14 cellular contexts compared by ENCODE assay signal in genomic region chr18:70421471-70421870, GRCh38.
A peak's percentile ranks its signal among the peaks of the same experiment; 100 is the strongest.
DNase-seq lines count a peak whose midpoint lies in the region; ATAC-seq and TF ChIP-seq lines count a peak whose summit lies in the region.
"Had no signal": no experiment of that assay in that cellular context is flagged by ENCODE, and none has a peak within 500 bp of the region (broad histone marks: within the 10 kb centered on the region; RNA-seq: fewer than 3 reads in every experiment).

No MANE protein-coding gene starts in this region.

- H3K4me1 Mint-ChIP-seq in CD14-positive monocyte, result peaks cover 46% of the 10 kb centered on the region
- peaks cover 58% of the 10 kb centered on the region for H3K4me1 Mint-ChIP-seq in dendritic cell treated with granulocyte-macrophage colony-stimulating factor and Interleukin-4, amounts not matched to agents 40 ng/mL and 50 ng/mL, for 4 days (ENCODE audit: low read depth)

- POLR2A ChIA-PET in Panc1 (lab: Charles Lee), result interaction anchor here (0.6 to 0.8 kb wide), 5 partner anchors 41 to 221 kb away, joined by 3 to 8 read pairs (median 4); no protein-coding TSS in a partner anchor

- no peak overlapping the region for H3K4ac ChIP-seq in mesenchymal stem cell (ENCODE audit: low read depth in 1 of 2, low read length in 2 of 2)

- peak overlapping the region in 1 of 2 experiments; percentile 21 for H2BK12ac ChIP-seq in mesenchymal stem cell (ENCODE audit: low read length in 2 of 2)

- H3K4me1 ChIP-seq in Panc1 (ENCODE audit: control insufficient read depth, insufficient read depth, low read length), result peaks cover 64% of the 10 kb centered on the region
- H3K4me1 ChIP-seq in mesenchymal stem cell (ENCODE audit: control insufficient read depth, insufficient read depth, low read depth, low read length), result peaks cover 4% of the 10 kb centered on the region
- H3K4me1 ChIP-seq in adrenal gland (replicated peaks in 1 of 2), result peaks cover 6 to 26% of the 10 kb centered on the region in 2 donors

- H4K91ac ChIP-seq in mesenchymal stem cell (ENCODE audit: low read length), result no peak overlapping the region

- H3K27ac ChIP-seq in Panc1 (ENCODE audit: low read length), result peak overlapping the region; percentile 100
- peak overlapping the region; percentile 17 for H3K27ac ChIP-seq in mesenchymal stem cell (ENCODE audit: low read length, poor library complexity, severe bottlenecking)
- peak overlapping the region in 2 of 5 donors; percentile 32 to 59 for H3K27ac ChIP-seq in adrenal gland

- no peak overlapping the region for H3K23ac ChIP-seq in mesenchymal stem cell (ENCODE audit: low read length in 2 of 2)

- H3K9me3 ChIP-seq in Panc1 (ENCODE audit: control insufficient read depth, insufficient read depth, low read depth, low read length) (no peaks in the 10 kb centered on the region), mesenchymal stem cell (ENCODE audit: control insufficient read depth, low read length) (peaks cover 9% of the 10 kb centered on the region), adrenal gland (replicated peaks in 1 of 3) (no peaks in the 10 kb centered on the region)
- H3K9me3 ChIP-seq: spleen had no signal

- no peak overlapping the region for H3K18ac ChIP-seq in mesenchymal stem cell (ENCODE audit: low read depth in 1 of 2, low read length in 2 of 2)

- TSS peak; percentile 92 for BruUV-seq in Panc1 (replicated peaks; lab: Mats Ljungman, UMichigan)

- 72% methylated on average over 5 of the region's 5 CpGs for WGBS in mesenchymal stem cell
- WGBS in adrenal gland, 4 donors, result 74 to 80% (median 78%) methylated on average over 5 of the region's 5 CpGs

- no peak for TF ChIP-seq POLR2A in adrenal gland (IDR thresholded peaks at IDR 0.05)

- in situ Hi-C loops in Panc1 (cut with HindIII; ENCODE audit: low pct_unique_long_range_greater_than_20kb, low sequenced_read_pairs), result no loop called here

- no peak overlapping the region for H3K4me3 Mint-ChIP-seq in CD14-positive monocyte
- H3K4me3 Mint-ChIP-seq in dendritic cell treated with granulocyte-macrophage colony-stimulating factor and Interleukin-4, amounts not matched to agents 40 ng/mL and 50 ng/mL, for 4 days, result no peak overlapping the region
- H3K4me3 Mint-ChIP-seq: activated CD4-positive, alpha-beta T cell treated with anti-CD3 and anti-CD28 coated beads, Interleukin-2, amount 10 ng/mL, durations not matched to agents 24 days and 14 days; H9; natural killer cell had no signal

- TF ChIP-seq CTCF in CD14-positive monocyte (IDR thresholded peaks at IDR 0.05), result no peak
- TF ChIP-seq CTCF in Panc1 (IDR thresholded peaks at IDR 0.05), result no peak
- TF ChIP-seq CTCF in adrenal gland (IDR thresholded peaks at IDR 0.05), result no peak

- no peak overlapping the region for H3K4me2 ChIP-seq in mesenchymal stem cell (ENCODE audit: low read length, poor library complexity, severe bottlenecking)

- H3K27me3 ChIP-seq in Panc1 (ENCODE audit: control insufficient read depth, insufficient read depth, low read length), result no peaks in the 10 kb centered on the region
- no peaks in the 10 kb centered on the region for H3K27me3 ChIP-seq in mesenchymal stem cell (ENCODE audit: control insufficient read depth in 1 of 2, insufficient read depth in 1 of 2, low read length in 2 of 2)
- H3K27me3 ChIP-seq in adrenal gland, result no peaks in the 10 kb centered on the region
- H3K27me3 ChIP-seq: spleen had no signal

- no peak overlapping the region for H2BK120ac ChIP-seq in mesenchymal stem cell (ENCODE audit: low read depth, low read length)

- intact Hi-C loops in CD14-positive monocyte (cut with micrococcal nuclease), result loop anchor here in 1 of 2 donors (5.0 kb wide), 1 partner anchor 464 kb away; no protein-coding TSS in a partner anchor
- intact Hi-C loops in Panc1 (cut with micrococcal nuclease; ENCODE audit: unreplicated experiment), result loop anchor here (5.0 kb wide), 1 partner anchor 39 kb away; no protein-coding TSS in a partner anchor
- intact Hi-C loops in dendritic cell treated with granulocyte-macrophage colony-stimulating factor and Interleukin-4, amounts not matched to agents 40 ng/mL and 50 ng/mL, for 4 days (cut with micrococcal nuclease), result no loop called here
- intact Hi-C loops in adrenal gland (cut with DNase I), result no loop called here

- no peak overlapping the region for H2BK15ac ChIP-seq in mesenchymal stem cell (ENCODE audit: low read depth, poor library complexity, severe bottlenecking)

- ATAC-seq in Panc1, result no peak
- ATAC-seq in HG03457 (IDR thresholded peaks at IDR 0.05; ENCODE audit: unreplicated experiment), result no peak
- no peak for ATAC-seq in HG03025 (IDR thresholded peaks at IDR 0.05; ENCODE audit: low FRiP score, unreplicated experiment)
- ATAC-seq: K562 had no signal

- peak overlapping the region; percentile 73 for H3K9ac ChIP-seq in mesenchymal stem cell (ENCODE audit: low read length)

- H3K36me3 Mint-ChIP-seq in CD14-positive monocyte, result peaks cover 0 to 1% of the 10 kb centered on the region in 2 donors
- H3K36me3 Mint-ChIP-seq in dendritic cell treated with granulocyte-macrophage colony-stimulating factor and Interleukin-4, amounts not matched to agents 40 ng/mL and 50 ng/mL, for 4 days (ENCODE audit: low read depth), result no peaks in the 10 kb centered on the region
- H3K36me3 Mint-ChIP-seq: natural killer cell had no signal

- CTCF ChIA-PET in Panc1 (lab: Charles Lee), result interaction anchor here (0.6 to 1.4 kb wide), 2 partner anchors 12 to 226 kb away, joined by 3 to 7 read pairs; no protein-coding TSS in a partner anchor

- H3K9me3 Mint-ChIP-seq in CD14-positive monocyte, result peaks cover 0 to 3% (median 0%) of the 10 kb centered on the region in 7 donors
- H3K9me3 Mint-ChIP-seq in dendritic cell treated with granulocyte-macrophage colony-stimulating factor and Interleukin-4, amounts not matched to agents 40 ng/mL and 50 ng/mL, for 4 days, result no peaks in the 10 kb centered on the region
- H3K9me3 Mint-ChIP-seq: activated CD4-positive, alpha-beta T cell treated with anti-CD3 and anti-CD28 coated beads, Interleukin-2, amount 10 ng/mL, durations not matched to agents 24 days and 14 days; H9; natural killer cell had no signal

- no peaks in the 10 kb centered on the region for H3K79me1 ChIP-seq in mesenchymal stem cell (replicated peaks; ENCODE audit: low read length, poor library complexity, severe bottlenecking)

- no peak overlapping the region for H2AFZ ChIP-seq in mesenchymal stem cell (ENCODE audit: low read depth, low read length)

- H2AK5ac ChIP-seq in mesenchymal stem cell (ENCODE audit: low read length, severe bottlenecking), result no peak overlapping the region

- DNase-seq in CD14-positive monocyte (ENCODE audit: low spot score) (no peak), Panc1 (ENCODE audit: low read depth, low spot score) (no peak), mesenchymal stem cell (peak; percentile 10), adrenal gland (no peak), SHP77 (lab: John Stamatoyannopoulos, UW) (no peak)
- DNase-seq: activated CD4-positive, alpha-beta T cell treated with anti-CD3 and anti-CD28 coated beads, Interleukin-2, amount 10 ng/mL, durations not matched to agents 24 days and 14 days; DND-41; H9; natural killer cell; spleen had no signal

- H3K27me3 Mint-ChIP-seq in CD14-positive monocyte (ENCODE audit: low read depth in 3 of 3), result peaks cover 0 to 2% (median 2%) of the 10 kb centered on the region in 3 donors
- no peaks in the 10 kb centered on the region for H3K27me3 Mint-ChIP-seq in dendritic cell treated with granulocyte-macrophage colony-stimulating factor and Interleukin-4, amounts not matched to agents 40 ng/mL and 50 ng/mL, for 4 days

- H3K27ac Mint-ChIP-seq in CD14-positive monocyte, result peak overlapping the region; percentile 92 to 99 (median 95)
- H3K27ac Mint-ChIP-seq in dendritic cell treated with granulocyte-macrophage colony-stimulating factor and Interleukin-4, amounts not matched to agents 40 ng/mL and 50 ng/mL, for 4 days, result peak overlapping the region; percentile 58
- H3K27ac Mint-ChIP-seq: activated CD4-positive, alpha-beta T cell treated with anti-CD3 and anti-CD28 coated beads, Interleukin-2, amount 10 ng/mL, durations not matched to agents 24 days and 14 days; H9; natural killer cell had no signal

- H3K36me3 ChIP-seq in Panc1 (ENCODE audit: control insufficient read depth, insufficient read depth, low read length) (no peaks in the 10 kb centered on the region), mesenchymal stem cell (ENCODE audit: control insufficient read depth in 1 of 2, insufficient read depth in 2 of 2, low read depth in 1 of 2, low read length in 2 of 2) (no peaks in the 10 kb centered on the region), adrenal gland (replicated peaks in 1 of 2) (no peaks in the 10 kb centered on the region)
- H3K36me3 ChIP-seq: spleen had no signal

- 0 out of 4 replicates have a peak overlapping the region, but pooled peaks of 1 of the 2 experiments have one; percentile 5 for H3K4me3 ChIP-seq in Panc1 (ENCODE audit: low read depth in 2 of 2, low read length in 2 of 2)
- peak overlapping the region in 1 of 2 experiments; percentile 14 for H3K4me3 ChIP-seq in mesenchymal stem cell (ENCODE audit: insufficient read depth in 1 of 2, low read depth in 1 of 2, low read length in 2 of 2)
- no peak overlapping the region for H3K4me3 ChIP-seq in adrenal gland
- H3K4me3 ChIP-seq: K562, spleen had no signal

- no peak overlapping the region for H3K14ac ChIP-seq in mesenchymal stem cell (ENCODE audit: low read length in 2 of 2)

- H4K8ac ChIP-seq in mesenchymal stem cell (ENCODE audit: low read length), result no peak overlapping the region

- H2BK5ac ChIP-seq in mesenchymal stem cell (ENCODE audit: low read depth, low read length, poor library complexity, severe bottlenecking), result no peak overlapping the region
